1 cellular context compared by ENCODE assay signal in genomic region chr17:68019675-68020450, GRCh38.
TF ChIP-seq lines count a peak whose summit lies in the region.

No MANE protein-coding gene starts in this region.

TF ChIP-seq in K562, 482 proteins besides CTCF, POLR2A, EP300 and RAD21 (continued from another document and continues in another):
- TF ChIP-seq DPF2 (IDR thresholded peaks at IDR 0.05) (peak; percentile 68), MAFK (IDR thresholded peaks at IDR 0.05; ENCODE audit: low read length) (peak; percentile 45), PTBP1 (IDR thresholded peaks at IDR 0.05; ENCODE audit: low read depth, low read length) (no peak), CBFA2T2 (conservative IDR thresholded peaks at IDR 0.05) (no peak; the same call in 1 of the 2 replicates), FOXA3 (CRISPR knock-in tag; conservative IDR thresholded peaks at IDR 0.05 in 1 of 2, IDR thresholded peaks at IDR 0.05 in 1 of 2) (no peak), ASH1L (IDR thresholded peaks at IDR 0.05; ENCODE audit: borderline replicate concordance, low read depth, partially characterized antibody) (no peak), ARNT (IDR thresholded peaks at IDR 0.05) (peak; percentile 63 to 72; a peak in 2 of 4 replicates), NFATC3 (IDR thresholded peaks at IDR 0.05) (no peak), NUFIP1 (IDR thresholded peaks at IDR 0.05; ENCODE audit: partially characterized antibody) (no peak), ZFP1 (CRISPR knock-in tag; IDR thresholded peaks at IDR 0.05) (no peak), ZFP91 (CRISPR knock-in tag; IDR thresholded peaks at IDR 0.05) (no peak), MXD1 (CRISPR knock-in tag; IDR thresholded peaks at IDR 0.05; ENCODE audit: borderline replicate concordance, poor library complexity, severe bottlenecking) (peak; percentile 18), U2AF2 (optimal IDR thresholded peaks at IDR 0.05; ENCODE audit: low read depth, low read length) (no peak), CSDE1 (IDR thresholded peaks at IDR 0.05) (peak in 1 of 2 experiments; percentile 92; a peak in 2 of 4 replicates), DLX4 (CRISPR knock-in tag; IDR thresholded peaks at IDR 0.05) (no peak), ZNF146 (CRISPR knock-in tag; IDR thresholded peaks at IDR 0.05; ENCODE audit: unreplicated experiment) (no peak), DIDO1 (tag; IDR thresholded peaks at IDR 0.05; ENCODE audit: low read depth) (no peak), ZNF347 (CRISPR knock-in tag; IDR thresholded peaks at IDR 0.05; ENCODE audit: low read depth) (no peak), ZNF174 (CRISPR knock-in tag; IDR thresholded peaks at IDR 0.05) (no peak), ZNF398 (CRISPR knock-in tag; IDR thresholded peaks at IDR 0.05) (no peak), HBP1 (CRISPR knock-in tag; IDR thresholded peaks at IDR 0.05) (peak; percentile 76; the same call in 1 of the 2 replicates), THRB (CRISPR knock-in tag; conservative IDR thresholded peaks at IDR 0.05) (peak; percentile 82; the same call in 1 of the 2 replicates), NELFE (IDR thresholded peaks at IDR 0.05; ENCODE audit: insufficient read depth, insufficient read length) (no peak), ZNF12 (CRISPR knock-in tag; IDR thresholded peaks at IDR 0.05) (0 out of 2 replicates have a peak, but pooled peaks have one; percentile 52), AFF1 (IDR thresholded peaks at IDR 0.05; ENCODE audit: low read depth in 1 of 2, partially characterized antibody in 2 of 2) (peak in 1 of 2 experiments; percentile 86), ZNF668 (CRISPR knock-in tag; IDR thresholded peaks at IDR 0.05) (0 out of 2 replicates have a peak, but pooled peaks have one; percentile 5), KDM1A (IDR thresholded peaks at IDR 0.05) (peak; percentile 61 to 69; a peak in 2 of 4 replicates), ARID3A (IDR thresholded peaks at IDR 0.05; ENCODE audit: borderline replicate concordance, low read depth, low read length) (peak; percentile 97), POLR3A (IDR thresholded peaks at IDR 0.05; ENCODE audit: borderline replicate concordance, extremely low read depth, insufficient read depth, insufficient read length) (peak; percentile 94), PKNOX1 (IDR thresholded peaks at IDR 0.05) (peak; percentile 69), GTF2A2 (tag; IDR thresholded peaks at IDR 0.05) (no peak), ILK (tag; IDR thresholded peaks at IDR 0.05; ENCODE audit: borderline replicate concordance, low read depth) (no peak), MCM2 (IDR thresholded peaks at IDR 0.05; ENCODE audit: low read depth) (no peak), SP2 (IDR thresholded peaks at IDR 0.05; ENCODE audit: extremely low read depth, low read depth, low read length, poor library complexity, severe bottlenecking) (no peak), NR3C1 (CRISPR knock-in tag; IDR thresholded peaks at IDR 0.05) (peak; percentile 30; the same call in 1 of the 2 replicates), RBM14 (IDR thresholded peaks at IDR 0.05; ENCODE audit: borderline replicate concordance, insufficient read depth, low read depth, low read length) (no peak), ARHGAP35 (IDR thresholded peaks at IDR 0.05; ENCODE audit: partially characterized antibody) (no peak), ELF4 (CRISPR knock-in tag; IDR thresholded peaks at IDR 0.05) (peak; percentile 66; the same call in 1 of the 2 replicates), THRAP3 (IDR thresholded peaks at IDR 0.05; ENCODE audit: borderline replicate concordance) (0 out of 2 replicates have a peak, but pooled peaks have one; percentile 61), TEAD1 (CRISPR knock-in tag; IDR thresholded peaks at IDR 0.05) (peak in 1 of 2 experiments; percentile 79; a peak in 1 of 4 replicates)
